Comparison of ENCODE assay signal across 24 cellular contexts in genomic region chr1:35461966-35462651, GRCh38.
DNase-seq lines count a peak whose midpoint lies in the region; ATAC-seq lines count a peak whose summit lies in the region.
"Had no signal": no experiment of that assay in that cellular context is flagged by ENCODE, and none has a peak within 500 bp of the region (broad histone marks: within the 10 kb centered on the region; RNA-seq: fewer than 3 reads in every experiment).

No MANE protein-coding gene starts in this region.

- H3K27me3 Mint-ChIP-seq in stimulated activated naive CD8-positive, alpha-beta T cell treated with anti-CD3 and anti-CD28 coated beads, Interleukin-15, Interleukin-2, amounts not matched to agents 100 ng/mL and 50 ng/mL, for 24 hours: no peaks in the 10 kb centered on the region
- no peaks in the 10 kb centered on the region for H3K27me3 Mint-ChIP-seq in activated CD4-positive, alpha-beta memory T cell treated with anti-CD3 and anti-CD28 coated beads, Interleukin-2, amount 10 ng/mL, durations not matched to agents 7 days and 5 days
- H3K27me3 Mint-ChIP-seq: dendritic cell treated with granulocyte-macrophage colony-stimulating factor and Interleukin-4, amounts not matched to agents 40 ng/mL and 50 ng/mL, for 4 days; naive B cell had no signal

- H3K9me3 Mint-ChIP-seq in stimulated activated naive CD8-positive, alpha-beta T cell treated with anti-CD3 and anti-CD28 coated beads, Interleukin-15, Interleukin-2, amounts not matched to agents 100 ng/mL and 50 ng/mL, for 24 hours: peaks cover 18% of the 10 kb centered on the region
- H3K9me3 Mint-ChIP-seq in activated CD4-positive, alpha-beta memory T cell treated with anti-CD3 and anti-CD28 coated beads, Interleukin-2, amount 10 ng/mL, durations not matched to agents 7 days and 5 days: peaks cover 14% of the 10 kb centered on the region

- CTCF ChIA-PET in activated CD4-positive, alpha-beta memory T cell treated with anti-CD3 and anti-CD28 coated beads, Interleukin-2, amount 10 ng/mL, durations not matched to agents 7 days and 5 days (lab: Charles Lee): interaction anchor here (2.5 kb wide), 1 partner anchor 10 kb away, joined by 10 read pairs; no protein-coding TSS in a partner anchor

- POLR2A ChIA-PET in activated CD4-positive, alpha-beta memory T cell treated with anti-CD3 and anti-CD28 coated beads, Interleukin-2, amount 10 ng/mL, durations not matched to agents 7 days and 5 days (lab: Charles Lee): no interaction called here

- ATAC-seq in stimulated activated naive CD8-positive, alpha-beta T cell treated with anti-CD3 and anti-CD28 coated beads, Interleukin-15, Interleukin-2, amounts not matched to agents 100 U/mL and 50 U/mL, for 24 hours: no peak
- ATAC-seq: K562, SK-N-SH treated with all-trans-retinoic acid at 6 μM for 48 hours had no signal

- H3K27ac Mint-ChIP-seq in stimulated activated naive CD8-positive, alpha-beta T cell treated with anti-CD3 and anti-CD28 coated beads, Interleukin-15, Interleukin-2, amounts not matched to agents 100 ng/mL and 50 ng/mL, for 24 hours: peak overlapping the region; percentile 76
- H3K27ac Mint-ChIP-seq in activated CD4-positive, alpha-beta memory T cell treated with anti-CD3 and anti-CD28 coated beads, Interleukin-2, amount 10 ng/mL, durations not matched to agents 7 days and 5 days: peak overlapping the region; percentile 37
- H3K27ac Mint-ChIP-seq: dendritic cell treated with granulocyte-macrophage colony-stimulating factor and Interleukin-4, amounts not matched to agents 40 ng/mL and 50 ng/mL, for 4 days had no signal

- peaks cover 56% of the 10 kb centered on the region for H3K36me3 Mint-ChIP-seq in stimulated activated naive CD8-positive, alpha-beta T cell treated with anti-CD3 and anti-CD28 coated beads, Interleukin-15, Interleukin-2, amounts not matched to agents 100 ng/mL and 50 ng/mL, for 24 hours (ENCODE audit: low read depth)
- H3K36me3 Mint-ChIP-seq in activated CD4-positive, alpha-beta memory T cell treated with anti-CD3 and anti-CD28 coated beads, Interleukin-2, amount 10 ng/mL, durations not matched to agents 7 days and 5 days (ENCODE audit: low read depth): peaks cover 58% of the 10 kb centered on the region

- no peak overlapping the region for H3K4me3 Mint-ChIP-seq in stimulated activated naive CD8-positive, alpha-beta T cell treated with anti-CD3 and anti-CD28 coated beads, Interleukin-15, Interleukin-2, amounts not matched to agents 100 ng/mL and 50 ng/mL, for 24 hours
- no peak overlapping the region for H3K4me3 Mint-ChIP-seq in activated CD4-positive, alpha-beta memory T cell treated with anti-CD3 and anti-CD28 coated beads, Interleukin-2, amount 10 ng/mL, durations not matched to agents 7 days and 5 days
- H3K4me3 Mint-ChIP-seq: dendritic cell treated with granulocyte-macrophage colony-stimulating factor and Interleukin-4, amounts not matched to agents 40 ng/mL and 50 ng/mL, for 4 days; naive B cell had no signal

- peaks cover 8% of the 10 kb centered on the region for H3K4me1 Mint-ChIP-seq in stimulated activated naive CD8-positive, alpha-beta T cell treated with anti-CD3 and anti-CD28 coated beads, Interleukin-15, Interleukin-2, amounts not matched to agents 100 ng/mL and 50 ng/mL, for 24 hours (ENCODE audit: low read depth)
- peaks cover 25% of the 10 kb centered on the region for H3K4me1 Mint-ChIP-seq in activated CD4-positive, alpha-beta memory T cell treated with anti-CD3 and anti-CD28 coated beads, Interleukin-2, amount 10 ng/mL, durations not matched to agents 7 days and 5 days
- H3K4me1 Mint-ChIP-seq: naive B cell had no signal

- peak; percentile 36 for DNase-seq in NCI-H82 (lab: John Stamatoyannopoulos, UW)
- no peak for DNase-seq in NCI-H82 treated with DMSO at 0.1 percent for 48 hours (lab: John Stamatoyannopoulos, UW; ENCODE audit: unreplicated experiment)
- no peak for DNase-seq in stimulated activated naive CD8-positive, alpha-beta T cell treated with anti-CD3 and anti-CD28 coated beads, Interleukin-15, Interleukin-2, amounts not matched to agents 100 U/mL and 50 U/mL, for 24 hours
- DNase-seq in activated CD4-positive, alpha-beta memory T cell treated with anti-CD3 and anti-CD28 coated beads, Interleukin-2, amount 10 ng/mL, durations not matched to agents 7 days and 5 days: no peak
- no peak for DNase-seq in AG08395 (ENCODE audit: low spot score)
- no peak for DNase-seq in DMS53 treated with DMSO at 0.1 percent for 48 hours (lab: John Stamatoyannopoulos, UW; ENCODE audit: unreplicated experiment)
- DNase-seq in SKM-1 treated with dmso at 0.1 percent for 144 hours (lab: John Stamatoyannopoulos, UW; ENCODE audit: unreplicated experiment): no peak
- DNase-seq: BE2C; foreskin melanocyte; HCEC 1CT; kidney; mammary epithelial cell; naive B cell; NCI-H187 treated with DMSO at 0.1 percent for 48 hours; NCI-H446; NK-92 treated with Interleukin-12 subunit alpha and Interleukin-12 subunit beta, amount 100 ng/mL, for 24 hours; RPMI8226; sigmoid colon; stimulated activated CD4-positive, alpha-beta T cell treated with anti-CD3 and anti-CD28 coated beads, Interleukin-2, amount 100 ng/mL, for 24 hours; substantia nigra had no signal
